11 cellular contexts compared by ENCODE assay signal in the genomic region with DNA sequence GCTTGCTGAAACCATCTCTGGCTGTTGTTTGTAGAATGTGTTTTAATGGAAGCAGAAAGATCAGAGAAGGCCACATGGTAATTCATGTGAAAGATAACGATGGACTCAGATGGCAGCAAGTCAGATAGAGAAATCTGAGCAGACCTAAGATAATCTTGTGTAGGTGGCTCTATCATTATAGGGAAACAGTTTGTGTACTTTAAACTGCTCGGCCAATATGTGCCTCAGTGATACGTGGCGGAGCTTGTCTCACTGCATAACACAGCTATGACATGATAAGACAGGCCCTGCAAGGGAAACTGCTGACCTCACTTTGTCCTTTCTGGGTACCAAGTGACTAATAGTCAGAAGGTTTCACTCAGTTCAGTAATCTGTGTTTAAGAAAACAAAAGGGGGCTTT. TPM values are rescaled to one million over a fixed set of nuclear protein-coding genes. Genes with fewer than 3 reads are reported as not detected.
A peak's percentile ranks its signal among the peaks of the same experiment; 100 is the strongest.
DNase-seq lines count a peak whose midpoint lies in the region; ATAC-seq, FAIRE-seq and TF ChIP-seq lines count a peak whose summit lies in the region.
"Had no signal": no experiment of that assay in that cellular context is flagged by ENCODE, and none has a peak within 500 bp of the region (broad histone marks: within the 10 kb centered on the region; RNA-seq: fewer than 3 reads in every experiment).

No MANE protein-coding gene starts in this region.

- intact Hi-C loops in CD14-positive monocyte (cut with micrococcal nuclease), result no loop called here
- intact Hi-C loops in CD8-positive, alpha-beta T cell (cut with DNase I, micrococcal nuclease), result no loop called here

- H3K9me3 ChIP-seq in astrocyte (ENCODE audit: insufficient read depth, low read depth, low read length), result no peaks in the 10 kb centered on the region
- H3K9me3 ChIP-seq in CD8-positive, alpha-beta T cell (ENCODE audit: low read length), result no peaks in the 10 kb centered on the region
- H3K9me3 ChIP-seq: upper lobe of left lung had no signal

- H3K4me1 Mint-ChIP-seq in astrocyte (ENCODE audit: low read depth, unreplicated experiment), result peaks cover 17% of the 10 kb centered on the region
- peaks cover 10% of the 10 kb centered on the region for H3K4me1 Mint-ChIP-seq in CD14-positive monocyte
- no peaks in the 10 kb centered on the region for H3K4me1 Mint-ChIP-seq in CD8-positive, alpha-beta T cell (ENCODE audit: low read depth)
- H3K4me1 Mint-ChIP-seq: activated CD4-positive, alpha-beta T cell treated with anti-CD3 and anti-CD28 coated beads, Interleukin-2, amount 10 ng/mL, durations not matched to agents 24 days and 14 days had no signal

- H4K20me1 ChIP-seq in astrocyte (ENCODE audit: insufficient read depth, low read length), result no peaks in the 10 kb centered on the region

- H3K36me3 ChIP-seq in astrocyte (ENCODE audit: insufficient read depth, low read length), result no peaks in the 10 kb centered on the region
- no peaks in the 10 kb centered on the region for H3K36me3 ChIP-seq in CD8-positive, alpha-beta T cell (ENCODE audit: insufficient read depth, low read length)
- H3K36me3 ChIP-seq: upper lobe of left lung had no signal

- no peak overlapping the region for H3K4me3 ChIP-seq in astrocyte (ENCODE audit: insufficient read depth, low read depth, low read length)
- no peak overlapping the region for H3K4me3 ChIP-seq in CD8-positive, alpha-beta T cell (ENCODE audit: low read depth, low read length)
- H3K4me3 ChIP-seq: upper lobe of left lung had no signal

- POLR2A ChIA-PET in CD8-positive, alpha-beta T cell (lab: Charles Lee), result no interaction called here

- CTCF ChIA-PET in CD8-positive, alpha-beta T cell (lab: Charles Lee), result no interaction called here

- H3K27me3 Mint-ChIP-seq in astrocyte (ENCODE audit: low read depth, unreplicated experiment) (no peaks in the 10 kb centered on the region), CD14-positive monocyte (ENCODE audit: low read depth in 3 of 3) (peaks cover 0 to 2% (median 0%) of the 10 kb centered on the region in 3 donors)
- H3K27me3 Mint-ChIP-seq in CD8-positive, alpha-beta T cell (ENCODE audit: low read depth), result no peaks in the 10 kb centered on the region
- H3K27me3 Mint-ChIP-seq: activated CD4-positive, alpha-beta T cell treated with anti-CD3 and anti-CD28 coated beads, Interleukin-2, amount 10 ng/mL, durations not matched to agents 24 days and 14 days had no signal

- DNase-seq in astrocyte (ENCODE audit: low read depth) (peak; percentile 44), renal cortical epithelial cell (ENCODE audit: low read depth) (peak; percentile 54), CD14-positive monocyte (ENCODE audit: low spot score) (no peak), NCI-H226 (no peak)
- DNase-seq in CD8-positive, alpha-beta T cell, result no peak
- DNase-seq: activated CD4-positive, alpha-beta T cell treated with anti-CD3 and anti-CD28 coated beads, Interleukin-2, amount 10 ng/mL, durations not matched to agents 24 days and 14 days; NCI-H146; upper lobe of left lung had no signal

- H3K36me3 Mint-ChIP-seq in astrocyte (ENCODE audit: low read depth, unreplicated experiment) (peaks cover 9% of the 10 kb centered on the region), CD14-positive monocyte (no peaks in the 10 kb centered on the region)
- H3K36me3 Mint-ChIP-seq in CD8-positive, alpha-beta T cell, result no peaks in the 10 kb centered on the region

- no peak for FAIRE-seq in astrocyte (lab: Jason Lieb, UNC)

- peak overlapping the region; percentile 12 for H3K4me2 ChIP-seq in astrocyte (ENCODE audit: low read length)

- no peaks in the 10 kb centered on the region for H3K4me1 ChIP-seq in astrocyte (ENCODE audit: insufficient read depth, low read length)
- H3K4me1 ChIP-seq in CD8-positive, alpha-beta T cell (ENCODE audit: insufficient read depth, low read length), result no peaks in the 10 kb centered on the region
- H3K4me1 ChIP-seq: upper lobe of left lung had no signal

- H3K9me3 Mint-ChIP-seq in astrocyte (ENCODE audit: unreplicated experiment) (no peaks in the 10 kb centered on the region), CD14-positive monocyte (peaks cover 0 to 6% (median 4%) of the 10 kb centered on the region in 7 donors)
- H3K9me3 Mint-ChIP-seq in CD8-positive, alpha-beta T cell, result peaks cover 4% of the 10 kb centered on the region

- H3K27me3 ChIP-seq in astrocyte (ENCODE audit: insufficient read depth, low read length), result no peaks in the 10 kb centered on the region
- no peaks in the 10 kb centered on the region for H3K27me3 ChIP-seq in CD8-positive, alpha-beta T cell (ENCODE audit: insufficient read depth, low read length)
- H3K27me3 ChIP-seq: upper lobe of left lung had no signal

- no peak overlapping the region for H3K9ac ChIP-seq in astrocyte (ENCODE audit: low read length)

- H3K4me3 Mint-ChIP-seq in astrocyte (ENCODE audit: unreplicated experiment) (no peak overlapping the region), CD14-positive monocyte (no peak overlapping the region)
- no peak overlapping the region for H3K4me3 Mint-ChIP-seq in CD8-positive, alpha-beta T cell
- H3K4me3 Mint-ChIP-seq: activated CD4-positive, alpha-beta T cell treated with anti-CD3 and anti-CD28 coated beads, Interleukin-2, amount 10 ng/mL, durations not matched to agents 24 days and 14 days had no signal

- H2AFZ ChIP-seq in astrocyte (ENCODE audit: low read depth, low read length), result no peak overlapping the region

- H3K27ac Mint-ChIP-seq in astrocyte (ENCODE audit: unreplicated experiment) (peak overlapping the region; percentile 60), CD14-positive monocyte (no peak overlapping the region)
- no peak overlapping the region for H3K27ac Mint-ChIP-seq in CD8-positive, alpha-beta T cell
- H3K27ac Mint-ChIP-seq: activated CD4-positive, alpha-beta T cell treated with anti-CD3 and anti-CD28 coated beads, Interleukin-2, amount 10 ng/mL, durations not matched to agents 24 days and 14 days had no signal

- no peaks in the 10 kb centered on the region for H3K79me2 ChIP-seq in astrocyte (ENCODE audit: insufficient read depth, low read length)

- no peak overlapping the region for H3K27ac ChIP-seq in astrocyte (ENCODE audit: low read depth, low read length)
- H3K27ac ChIP-seq in CD8-positive, alpha-beta T cell (ENCODE audit: low read depth, low read length), result no peak overlapping the region
- H3K27ac ChIP-seq: upper lobe of left lung had no signal

- peak; percentile 89 for ATAC-seq in GM18519 (IDR thresholded peaks at IDR 0.05; ENCODE audit: low FRiP score, unreplicated experiment)
- ATAC-seq in HG02981 (IDR thresholded peaks at IDR 0.05; ENCODE audit: unreplicated experiment), result peak; percentile 74
- no peak for ATAC-seq in GM18517 (IDR thresholded peaks at IDR 0.05; ENCODE audit: unreplicated experiment)
- ATAC-seq in CD8-positive, alpha-beta T cell, result no peak

- TF ChIP-seq CTCF in astrocyte (IDR thresholded peaks at IDR 0.05; ENCODE audit: insufficient read depth, low read depth, low read length) (no peak), CD14-positive monocyte (IDR thresholded peaks at IDR 0.05) (no peak)
- TF ChIP-seq CTCF in CD8-positive, alpha-beta T cell (IDR thresholded peaks at IDR 0.05), result no peak

RNA-seq across cellular contexts. Expression of a gene that starts 51.0 kb away (rescaled TPM):
- total RNA-seq in astrocyte (54.3 and 55.5 TPM in 2 replicates), renal cortical epithelial cell (5.7 and 7.3 TPM in 2 replicates)
- 1 to 10 TPM in 1 of 2 donors, under 1 TPM in 1; 0.73 to 1.0 TPM for polyA plus RNA-seq in CD14-positive monocyte
- under 1 TPM; 0.81 to 0.86 TPM for total RNA-seq in CD8-positive, alpha-beta T cell
- total RNA-seq: activated CD4-positive, alpha-beta T cell treated with anti-CD3 and anti-CD28 coated beads, Interleukin-2, amount 10 ng/mL, durations not matched to agents 24 days and 14 days had no signal

Comparison
In these comparisons a context has a peak if more than half of its experiments do, and no peak if none do; other contexts are left out.
1. ATAC-seq: peak in GM18519 (single experiment) and HG02981 (single experiment); none in GM18517 (single experiment) and CD8-positive, alpha-beta T cell (single experiment).
2. DNase-seq: peak in astrocyte (single experiment) and renal cortical epithelial cell (single experiment); none in CD14-positive monocyte (single experiment), CD8-positive, alpha-beta T cell (0 of 7) and NCI-H226 (single experiment).